In genomic region chr10:63773106-63773505, GRCh38 we compare ENCODE assay signal across 30 cellular contexts.
"Had no signal": no experiment of that assay in that cellular context is flagged by ENCODE, and none has a peak within 500 bp of the region (broad histone marks: within the 10 kb centered on the region; RNA-seq: fewer than 3 reads in every experiment).

No MANE protein-coding gene starts in this region.

- DNase-seq: activated CD4-positive, alpha-beta memory T cell treated with anti-CD3 and anti-CD28 coated beads for 36 hours; activated CD4-positive, alpha-beta T cell treated with anti-CD3 and anti-CD28 coated beads for 36 hours; activated CD4-positive, alpha-beta T cell treated with anti-CD3 and anti-CD28 coated beads, Interleukin-2, amount 10 ng/mL, durations not matched to agents 24 days and 14 days; activated CD4-positive, CD25-positive, alpha-beta regulatory T cell; activated CD4-positive, CD25-positive, alpha-beta regulatory T cell treated with anti-CD3 and anti-CD28 coated beads, Interleukin-2, amount 50 U/mL, for 72 hours; activated CD8-positive, alpha-beta memory T cell treated with anti-CD3 and anti-CD28 coated beads, Interleukin-2, amount 10 ng/mL, durations not matched to agents 7 days and 5 days; activated CD8-positive, alpha-beta memory T cell treated with anti-CD3 and anti-CD28 coated beads, Interleukin-2, amount 50 U/mL, for 4 hours; activated CD8-positive, alpha-beta T cell treated with anti-CD3 and anti-CD28 coated beads, Interleukin-2, amount 10 ng/mL, durations not matched to agents 7 days and 5 days; activated effector memory CD4-positive, alpha-beta T cell treated with anti-CD3 and anti-CD28 coated beads, Interleukin-2, amount 50 U/mL, for 16 hours; activated naive CD4-positive, alpha-beta T cell treated with anti-CD3 and anti-CD28 coated beads for 36 hours; activated naive CD8-positive, alpha-beta T cell treated with anti-CD3 and anti-CD28 coated beads for 36 hours; activated naive CD8-positive, alpha-beta T cell treated with anti-CD3 and anti-CD28 coated beads, Interleukin-2, amount 50 U/mL, for 24 hours; activated T-cell treated with anti-CD3 and anti-CD28 coated beads, Interleukin-2, amount 50 U/mL, for 1 hour; activated T-cell treated with anti-CD3 and anti-CD28 coated beads, Interleukin-2, amount 50 U/mL, for 48 hours; adrenal gland; amygdala; aorta; body of pancreas; caudate nucleus; cortex of kidney; dorsolateral prefrontal cortex; effector memory CD4-positive, alpha-beta T cell; endodermal cell; erythroblast; foreskin keratinocyte; gastrocnemius medialis; T-helper 1 cell; T-helper 17 cell; T1000 had no signal

- H3K27me3 ChIP-seq: adrenal gland, body of pancreas, esophagus muscularis mucosa, gastrocnemius medialis had no signal

- H3K4me1 ChIP-seq: adrenal gland, body of pancreas, foreskin keratinocyte, gastrocnemius medialis had no signal

- H3K4me3 ChIP-seq: adrenal gland, body of pancreas, dorsolateral prefrontal cortex, esophagus muscularis mucosa, gastrocnemius medialis had no signal

- H3K27ac ChIP-seq: adrenal gland, body of pancreas, dorsolateral prefrontal cortex, esophagus muscularis mucosa, foreskin keratinocyte, gastrocnemius medialis had no signal

- H3K9me3 ChIP-seq: adrenal gland, body of pancreas, esophagus muscularis mucosa, gastrocnemius medialis had no signal

- H3K36me3 ChIP-seq: adrenal gland, esophagus muscularis mucosa, gastrocnemius medialis had no signal
